ENCODE assay signal across 1 cellular context in the genomic region with DNA sequence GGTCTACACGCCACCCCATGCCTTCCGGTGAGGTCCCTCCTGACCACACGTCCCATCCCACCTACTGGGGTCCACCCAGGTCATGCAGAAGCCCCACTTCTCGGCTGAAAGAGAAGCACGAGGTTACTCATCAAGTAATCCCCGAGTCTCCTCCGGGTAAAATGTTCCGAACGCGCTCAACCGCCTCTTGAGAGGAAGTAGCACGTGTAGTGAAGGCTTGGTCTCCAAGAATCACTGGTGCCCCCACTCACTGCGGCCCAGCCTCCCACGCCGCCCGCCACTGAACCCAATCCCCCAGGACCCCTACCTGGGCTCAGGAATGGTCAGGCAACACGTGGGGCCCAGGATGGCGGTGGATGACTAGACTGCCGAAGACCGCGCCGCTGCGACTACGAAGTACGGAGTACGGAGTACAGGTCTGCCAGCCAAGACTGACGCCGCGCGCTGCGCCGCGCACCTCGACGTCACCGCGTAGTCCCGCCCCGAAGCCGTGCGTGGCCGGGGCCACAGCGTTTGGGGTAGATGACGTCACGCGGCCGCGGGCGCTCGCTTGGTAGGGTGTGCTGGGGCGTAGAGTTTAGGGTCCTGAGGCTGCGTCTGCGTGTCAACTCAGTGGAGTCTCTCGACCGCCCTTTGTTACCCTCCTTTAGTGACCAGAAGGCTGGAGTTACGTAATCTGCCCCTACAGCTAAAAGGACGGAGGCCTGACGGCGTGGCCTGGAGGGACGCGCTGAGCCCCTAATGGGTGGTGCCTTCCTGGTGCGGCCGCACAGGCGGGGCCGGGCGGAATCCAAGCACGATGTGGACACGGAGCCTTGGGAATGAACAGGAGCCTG.
A peak's percentile ranks its signal among the peaks of the same experiment; 100 is the strongest.
TF ChIP-seq lines count a peak whose summit lies in the region.

No MANE protein-coding gene starts in this region.

TF ChIP-seq in GM23338, 12 proteins besides CTCF, POLR2A, EP300 and RAD21 (continued from another document):
- TF ChIP-seq, protein P1, sequence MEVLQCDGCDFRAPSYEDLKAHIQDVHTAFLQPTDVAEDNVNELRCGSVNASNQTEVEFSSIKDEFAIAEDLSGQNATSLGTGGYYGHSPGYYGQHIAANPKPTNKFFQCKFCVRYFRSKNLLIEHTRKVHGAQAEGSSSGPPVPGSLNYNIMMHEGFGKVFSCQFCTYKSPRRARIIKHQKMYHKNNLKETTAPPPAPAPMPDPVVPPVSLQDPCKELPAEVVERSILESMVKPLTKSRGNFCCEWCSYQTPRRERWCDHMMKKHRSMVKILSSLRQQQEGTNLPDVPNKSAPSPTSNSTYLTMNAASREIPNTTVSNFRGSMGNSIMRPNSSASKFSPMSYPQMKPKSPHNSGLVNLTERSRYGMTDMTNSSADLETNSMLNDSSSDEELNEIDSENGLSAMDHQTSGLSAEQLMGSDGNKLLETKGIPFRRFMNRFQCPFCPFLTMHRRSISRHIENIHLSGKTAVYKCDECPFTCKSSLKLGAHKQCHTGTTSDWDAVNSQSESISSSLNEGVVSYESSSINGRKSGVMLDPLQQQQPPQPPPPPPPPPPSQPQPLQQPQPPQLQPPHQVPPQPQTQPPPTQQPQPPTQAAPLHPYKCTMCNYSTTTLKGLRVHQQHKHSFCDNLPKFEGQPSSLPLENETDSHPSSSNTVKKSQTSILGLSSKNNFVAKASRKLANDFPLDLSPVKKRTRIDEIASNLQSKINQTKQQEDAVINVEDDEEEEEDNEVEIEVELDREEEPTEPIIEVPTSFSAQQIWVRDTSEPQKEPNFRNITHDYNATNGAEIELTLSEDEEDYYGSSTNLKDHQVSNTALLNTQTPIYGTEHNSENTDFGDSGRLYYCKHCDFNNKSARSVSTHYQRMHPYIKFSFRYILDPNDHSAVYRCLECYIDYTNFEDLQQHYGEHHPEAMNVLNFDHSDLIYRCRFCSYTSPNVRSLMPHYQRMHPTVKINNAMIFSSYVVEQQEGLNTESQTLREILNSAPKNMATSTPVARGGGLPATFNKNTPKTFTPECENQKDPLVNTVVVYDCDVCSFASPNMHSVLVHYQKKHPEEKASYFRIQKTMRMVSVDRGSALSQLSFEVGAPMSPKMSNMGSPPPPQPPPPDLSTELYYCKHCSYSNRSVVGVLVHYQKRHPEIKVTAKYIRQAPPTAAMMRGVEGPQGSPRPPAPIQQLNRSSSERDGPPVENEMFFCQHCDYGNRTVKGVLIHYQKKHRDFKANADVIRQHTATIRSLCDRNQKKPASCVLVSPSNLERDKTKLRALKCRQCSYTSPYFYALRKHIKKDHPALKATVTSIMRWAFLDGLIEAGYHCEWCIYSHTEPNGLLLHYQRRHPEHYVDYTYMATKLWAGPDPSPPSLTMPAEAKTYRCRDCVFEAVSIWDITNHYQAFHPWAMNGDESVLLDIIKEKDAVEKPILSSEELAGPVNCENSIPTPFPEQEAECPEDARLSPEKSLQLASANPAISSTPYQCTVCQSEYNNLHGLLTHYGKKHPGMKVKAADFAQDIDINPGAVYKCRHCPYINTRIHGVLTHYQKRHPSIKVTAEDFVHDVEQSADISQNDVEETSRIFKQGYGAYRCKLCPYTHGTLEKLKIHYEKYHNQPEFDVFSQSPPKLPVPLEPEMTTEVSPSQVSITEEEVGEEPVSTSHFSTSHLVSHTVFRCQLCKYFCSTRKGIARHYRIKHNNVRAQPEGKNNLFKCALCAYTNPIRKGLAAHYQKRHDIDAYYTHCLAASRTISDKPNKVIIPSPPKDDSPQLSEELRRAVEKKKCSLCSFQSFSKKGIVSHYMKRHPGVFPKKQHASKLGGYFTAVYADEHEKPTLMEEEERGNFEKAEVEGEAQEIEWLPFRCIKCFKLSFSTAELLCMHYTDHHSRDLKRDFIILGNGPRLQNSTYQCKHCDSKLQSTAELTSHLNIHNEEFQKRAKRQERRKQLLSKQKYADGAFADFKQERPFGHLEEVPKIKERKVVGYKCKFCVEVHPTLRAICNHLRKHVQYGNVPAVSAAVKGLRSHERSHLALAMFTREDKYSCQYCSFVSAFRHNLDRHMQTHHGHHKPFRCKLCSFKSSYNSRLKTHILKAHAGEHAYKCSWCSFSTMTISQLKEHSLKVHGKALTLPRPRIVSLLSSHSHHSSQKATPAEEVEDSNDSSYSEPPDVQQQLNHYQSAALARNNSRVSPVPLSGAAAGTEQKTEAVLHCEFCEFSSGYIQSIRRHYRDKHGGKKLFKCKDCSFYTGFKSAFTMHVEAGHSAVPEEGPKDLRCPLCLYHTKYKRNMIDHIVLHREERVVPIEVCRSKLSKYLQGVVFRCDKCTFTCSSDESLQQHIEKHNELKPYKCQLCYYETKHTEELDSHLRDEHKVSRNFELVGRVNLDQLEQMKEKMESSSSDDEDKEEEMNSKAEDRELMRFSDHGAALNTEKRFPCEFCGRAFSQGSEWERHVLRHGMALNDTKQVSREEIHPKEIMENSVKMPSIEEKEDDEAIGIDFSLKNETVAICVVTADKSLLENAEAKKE (CRISPR knock-in tag; IDR thresholded peaks at IDR 0.05): no peak
- TF ChIP-seq EZH2 (IDR thresholded peaks at IDR 0.05; ENCODE audit: low read depth, unreplicated experiment) (no peak), NANOG (IDR thresholded peaks at IDR 0.05; ENCODE audit: borderline replicate concordance) (no peak), EZH2phosphoT487 (IDR thresholded peaks at IDR 0.05; ENCODE audit: unreplicated experiment) (no peak)
- TF ChIP-seq, protein P2, sequence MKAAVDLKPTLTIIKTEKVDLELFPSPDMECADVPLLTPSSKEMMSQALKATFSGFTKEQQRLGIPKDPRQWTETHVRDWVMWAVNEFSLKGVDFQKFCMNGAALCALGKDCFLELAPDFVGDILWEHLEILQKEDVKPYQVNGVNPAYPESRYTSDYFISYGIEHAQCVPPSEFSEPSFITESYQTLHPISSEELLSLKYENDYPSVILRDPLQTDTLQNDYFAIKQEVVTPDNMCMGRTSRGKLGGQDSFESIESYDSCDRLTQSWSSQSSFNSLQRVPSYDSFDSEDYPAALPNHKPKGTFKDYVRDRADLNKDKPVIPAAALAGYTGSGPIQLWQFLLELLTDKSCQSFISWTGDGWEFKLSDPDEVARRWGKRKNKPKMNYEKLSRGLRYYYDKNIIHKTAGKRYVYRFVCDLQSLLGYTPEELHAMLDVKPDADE (IDR thresholded peaks at IDR 0.05): peak; percentile 55; the same call in 1 of the 2 replicates
